In genomic region chr3:160178661-160179060, GRCh38 we compare ENCODE assay signal across 1 cellular context. TPM values are rescaled to one million over a fixed set of nuclear protein-coding genes. Genes with fewer than 3 reads are reported as not detected.
"Had no signal": no experiment of that assay in that cellular context is flagged by ENCODE, and none has a peak within 500 bp of the region (broad histone marks: within the 10 kb centered on the region; RNA-seq: fewer than 3 reads in every experiment).

No MANE protein-coding gene starts in this region.

RNA-seq across cellular contexts. Expression of gene C3orf80, which starts 46.6 kb away (rescaled TPM):
- total RNA-seq: NCI-H460 had no signal
